In the genomic region with DNA sequence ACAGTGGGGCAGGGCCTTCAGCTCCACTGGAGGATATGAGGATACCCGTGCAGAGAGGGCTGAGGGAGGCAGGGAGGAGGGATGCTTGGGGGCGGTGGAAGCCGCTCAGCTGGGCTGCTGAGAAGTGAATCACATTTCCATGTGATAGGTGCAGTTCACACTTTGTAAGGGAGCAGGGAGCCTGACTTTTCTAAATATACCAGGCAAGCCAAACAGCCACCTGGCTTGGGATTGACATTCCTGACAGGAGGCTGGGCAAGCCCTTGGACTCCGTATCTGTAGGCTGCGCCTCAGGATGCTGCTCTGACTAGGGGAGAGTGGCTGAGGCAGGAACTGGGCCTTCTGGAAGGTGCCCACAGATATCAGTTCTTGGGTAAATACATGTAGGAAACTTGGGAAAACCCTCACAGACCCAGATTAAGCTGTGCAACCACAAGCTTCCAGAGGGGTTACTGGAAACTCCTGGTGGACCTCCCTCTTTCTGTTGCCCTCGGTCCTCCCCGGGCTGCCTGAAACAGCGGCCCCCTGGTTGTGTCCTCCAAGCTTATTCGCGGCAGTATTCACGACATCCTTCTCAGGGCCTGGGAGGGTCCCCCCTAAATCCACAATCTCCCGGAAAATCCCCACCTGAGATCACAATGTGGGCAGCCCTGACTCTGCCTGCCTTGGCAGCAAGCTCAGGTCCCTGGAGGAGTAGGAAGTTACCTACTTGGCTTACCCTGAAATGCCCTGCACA, we compare ENCODE assay signal across 20 cellular contexts. TPM values are rescaled to one million over a fixed set of nuclear protein-coding genes. Genes with fewer than 3 reads are reported as not detected.
DNase-seq lines count a peak whose midpoint lies in the region; ATAC-seq, FAIRE-seq and TF ChIP-seq lines count a peak whose summit lies in the region.
"Had no signal": no experiment of that assay in that cellular context is flagged by ENCODE, and none has a peak within 500 bp of the region (broad histone marks: within the 10 kb centered on the region; RNA-seq: fewer than 3 reads in every experiment).

No MANE protein-coding gene starts in this region.

- H3K27ac ChIP-seq in left ventricle myocardium inferior (replicated peaks) (no peak overlapping the region), H1 (ENCODE audit: low read depth, low read length) (no peak overlapping the region), keratinocyte (ENCODE audit: control insufficient read depth, insufficient read depth, low read length) (no peak overlapping the region)
- H3K27ac ChIP-seq: KMS-11, SJCRH30 had no signal

- H2BK20ac ChIP-seq in H1 (ENCODE audit: low read length): no peak overlapping the region

- TF ChIP-seq CTCF in left ventricle myocardium inferior (IDR thresholded peaks at IDR 0.05; ENCODE audit: borderline replicate concordance) (no peak), H1 (IDR thresholded peaks at IDR 0.05; ENCODE audit: control extremely low read depth in 1 of 3, insufficient read depth in 1 of 3, low read depth in 1 of 3, low read length in 3 of 3) (no peak), keratinocyte (optimal IDR thresholded peaks at IDR 0.05 in 1 of 3, IDR thresholded peaks at IDR 0.05 in 1 of 3, conservative IDR thresholded peaks at IDR 0.05 in 1 of 3; ENCODE audit: extremely low read depth in 1 of 3, insufficient read depth in 2 of 3, low read length in 3 of 3) (no peak)

- CTCF ChIA-PET in H1 (lab: Charles Lee; ENCODE audit: partially characterized antibody): interaction anchor here (0.7 to 4.9 kb wide), 9 partner anchors 9 to 185 kb away, joined by 3 to 22 read pairs (median 5); no protein-coding TSS in a partner anchor
- CTCF ChIA-PET in activated CD4-positive, alpha-beta T cell treated with anti-CD3 and anti-CD28 coated beads, Interleukin-2, amount 10 ng/mL, durations not matched to agents 7 days and 5 days (lab: Charles Lee): interaction anchor here (0.6 to 2.1 kb wide), 2 partner anchors 35 to 445 kb away, joined by 3 to 7 read pairs; no protein-coding TSS in a partner anchor

- no peak overlapping the region for H3K27ac Mint-ChIP-seq in activated CD4-positive, alpha-beta T cell treated with anti-CD3 and anti-CD28 coated beads, Interleukin-2, amount 10 ng/mL, durations not matched to agents 7 days and 5 days
- H3K27ac Mint-ChIP-seq: CD4-positive, alpha-beta memory T cell had no signal

- ATAC-seq in Right ventricle myocardium superior (ENCODE audit: poor library complexity): peak; percentile 70
- no peak for ATAC-seq in HG03097 (IDR thresholded peaks at IDR 0.05; ENCODE audit: low FRiP score, unreplicated experiment)
- ATAC-seq in GM21825 (IDR thresholded peaks at IDR 0.05; ENCODE audit: unreplicated experiment): no peak

- H3K27me3 ChIP-seq in left ventricle myocardium inferior (ENCODE audit: low read depth) (no peaks in the 10 kb centered on the region), H1 (replicated peaks in 1 of 4; ENCODE audit: control insufficient read depth in 3 of 4, extremely low read depth in 1 of 4, insufficient read depth in 3 of 4, low read length in 3 of 4) (no peaks in the 10 kb centered on the region; a peak in 1 of 7 replicates), keratinocyte (ENCODE audit: control insufficient read depth, extremely low read depth, insufficient read depth, low read length) (no peaks in the 10 kb centered on the region)
- H3K27me3 ChIP-seq: SJCRH30 had no signal

- DNase-seq in Right ventricle myocardium superior: no peak
- no peak for DNase-seq in left ventricle myocardium inferior
- DNase-seq in H1 (ENCODE audit: low read depth in 1 of 2, low spot score in 2 of 2): no peak
- no peak for DNase-seq in keratinocyte (ENCODE audit: low read depth, low spot score)
- DNase-seq in activated CD4-positive, alpha-beta T cell treated with anti-CD3 and anti-CD28 coated beads, Interleukin-2, amount 10 ng/mL, durations not matched to agents 7 days and 5 days: no peak
- DNase-seq in NCI-H1105 treated with DMSO at 0.1 percent for 48 hours (lab: John Stamatoyannopoulos, UW): no peak
- DNase-seq: CD4-positive, alpha-beta memory T cell; DMS153; GDM1; GOT3; NCI-H1417 treated with DMSO at 0.1 percent for 48 hours; NCI-H187 treated with DMSO at 0.1 percent for 48 hours; NCI-H2227 treated with DMSO at 0.1 percent for 48 hours; NCI-H510A treated with DMSO at 0.1 percent for 48 hours; NCI-H82; SJCRH30 had no signal

- no peak overlapping the region for H2BK12ac ChIP-seq in H1 (ENCODE audit: low read depth, low read length)

- peaks cover 6% of the 10 kb centered on the region for H3K27me3 Mint-ChIP-seq in activated CD4-positive, alpha-beta T cell treated with anti-CD3 and anti-CD28 coated beads, Interleukin-2, amount 10 ng/mL, durations not matched to agents 7 days and 5 days

- H4K20me1 ChIP-seq in H1 (replicated peaks in 1 of 2; ENCODE audit: control insufficient read depth in 1 of 2, insufficient read depth in 2 of 2, low read length in 2 of 2) (no peaks in the 10 kb centered on the region), keratinocyte (ENCODE audit: control insufficient read depth, extremely low read depth, insufficient read depth, low read length) (no peaks in the 10 kb centered on the region)

- POLR2A ChIA-PET in H1 (lab: Charles Lee; ENCODE audit: partially characterized antibody): no interaction called here
- POLR2A ChIA-PET in activated CD4-positive, alpha-beta T cell treated with anti-CD3 and anti-CD28 coated beads, Interleukin-2, amount 10 ng/mL, durations not matched to agents 7 days and 5 days (lab: Charles Lee): no interaction called here

- 92% methylated on average over 12 of the region's 12 CpGs; no CpG with 5 or more reads in 1 of the 2 experiments for whole genome bisulfite sequencing in H1 (ENCODE audit: extremely low coverage in 1 of 2, insufficient coverage in 1 of 2, insufficient read length in 1 of 2, insufficient replicate concordance in 2 of 2, low coverage in 1 of 2, low lambda C conversion rate in 2 of 2, missing lambda C conversion rate in 1 of 2), 2 experiments

- no peak overlapping the region for H2AFZ ChIP-seq in H1 (ENCODE audit: low read length)
- peak overlapping the region; percentile 1 for H2AFZ ChIP-seq in keratinocyte (ENCODE audit: control insufficient read depth, low read length)

- TF ChIP-seq RAD21 in H1 (IDR thresholded peaks at IDR 0.05 in 1 of 2, conservative IDR thresholded peaks at IDR 0.05 in 1 of 2; ENCODE audit: low read depth in 2 of 2, low read length in 2 of 2): no peak

- no peak overlapping the region for H3K56ac ChIP-seq in H1 (replicated peaks; ENCODE audit: insufficient read length, low read depth, low read length)

- H3K4me3 ChIP-seq in left ventricle myocardium inferior: no peak overlapping the region
- H3K4me3 ChIP-seq in H1 (ENCODE audit: extremely low read depth in 1 of 4, insufficient read depth in 2 of 4, low read depth in 3 of 4, low read length in 4 of 4): no peak overlapping the region
- no peak overlapping the region for H3K4me3 ChIP-seq in keratinocyte (ENCODE audit: control insufficient read depth in 2 of 3, extremely low read depth in 1 of 3, insufficient read depth in 2 of 3, low read depth in 1 of 3, low read length in 3 of 3)
- H3K4me3 ChIP-seq: SJCRH30 had no signal

- H4K8ac ChIP-seq in H1 (ENCODE audit: extremely low read depth, insufficient read depth, low read length): no peak overlapping the region

- H3K9ac ChIP-seq in H1 (replicated peaks in 1 of 4; ENCODE audit: extremely low read depth in 1 of 4, low read depth in 3 of 4, low read length in 3 of 4) (no peak overlapping the region; a peak in 1 of 7 replicates), keratinocyte (ENCODE audit: control insufficient read depth, extremely low read depth, insufficient read depth, low read length) (no peak overlapping the region)
- H3K9ac ChIP-seq: KMS-11 had no signal

- no peak for TF ChIP-seq EP300 in H1 (IDR thresholded peaks at IDR 0.05; ENCODE audit: borderline replicate concordance in 1 of 2, low read depth in 2 of 2, low read length in 2 of 2)

- no peaks in the 10 kb centered on the region for H3K36me3 Mint-ChIP-seq in activated CD4-positive, alpha-beta T cell treated with anti-CD3 and anti-CD28 coated beads, Interleukin-2, amount 10 ng/mL, durations not matched to agents 7 days and 5 days (ENCODE audit: low read depth)
- H3K36me3 Mint-ChIP-seq: CD4-positive, alpha-beta memory T cell had no signal

- peak overlapping the region; percentile 8 for H3K4ac ChIP-seq in H1 (replicated peaks; ENCODE audit: insufficient read length, low read depth, low read length)

- no peak overlapping the region for H2AK5ac ChIP-seq in H1 (ENCODE audit: low read depth, low read length)

- H3K79me1 ChIP-seq in H1 (ENCODE audit: low read depth, low read length): no peaks in the 10 kb centered on the region

- H3K4me3 Mint-ChIP-seq in activated CD4-positive, alpha-beta T cell treated with anti-CD3 and anti-CD28 coated beads, Interleukin-2, amount 10 ng/mL, durations not matched to agents 7 days and 5 days: no peak overlapping the region
- H3K4me3 Mint-ChIP-seq: CD4-positive, alpha-beta memory T cell had no signal

- H3K23ac ChIP-seq in H1 (ENCODE audit: insufficient read length): no peak overlapping the region

- H3K36me3 ChIP-seq in left ventricle myocardium inferior (no peaks in the 10 kb centered on the region), H1 (ENCODE audit: control insufficient read depth in 2 of 4, insufficient read depth in 4 of 4, low read length in 3 of 4) (no peaks in the 10 kb centered on the region), keratinocyte (ENCODE audit: control insufficient read depth in 2 of 2, extremely low read depth in 1 of 2, insufficient read depth in 2 of 2, low read length in 2 of 2) (no peaks in the 10 kb centered on the region)
- H3K36me3 ChIP-seq: SJCRH30 had no signal

- H3K4me1 ChIP-seq in left ventricle myocardium inferior: peaks cover 6% of the 10 kb centered on the region
- H3K4me1 ChIP-seq in H1 (replicated peaks in 1 of 4; ENCODE audit: control insufficient read depth in 3 of 4, insufficient read depth in 4 of 4, low read length in 3 of 4): no peaks in the 10 kb centered on the region
- H3K4me1 ChIP-seq in keratinocyte (ENCODE audit: control insufficient read depth, extremely low read depth, insufficient read depth, low read length): peaks cover 11% of the 10 kb centered on the region
- H3K4me1 ChIP-seq: SJCRH30 had no signal

- no peak overlapping the region for H2BK5ac ChIP-seq in H1 (ENCODE audit: low read depth, low read length)

- no peak overlapping the region for H3K14ac ChIP-seq in H1 (ENCODE audit: insufficient read length)

- dilution Hi-C loops in keratinocyte (cut with MboI; ENCODE audit: extremely low pct_ligation_motif_present, low sequenced_read_pairs): no loop called here

- H3K79me2 ChIP-seq in H1 (ENCODE audit: control insufficient read depth in 1 of 2, insufficient read depth in 2 of 2, low read length in 2 of 2): no peaks in the 10 kb centered on the region
- H3K79me2 ChIP-seq in keratinocyte (ENCODE audit: control insufficient read depth, insufficient read depth, low read length): no peaks in the 10 kb centered on the region

- H3K9me3 Mint-ChIP-seq in activated CD4-positive, alpha-beta T cell treated with anti-CD3 and anti-CD28 coated beads, Interleukin-2, amount 10 ng/mL, durations not matched to agents 7 days and 5 days: no peaks in the 10 kb centered on the region

- H4K91ac ChIP-seq in H1 (replicated peaks; ENCODE audit: insufficient read length, low read length): no peak overlapping the region

- H3K18ac ChIP-seq in H1 (ENCODE audit: extremely low read depth, low read length): no peak overlapping the region

- H3K9me1 ChIP-seq in keratinocyte (ENCODE audit: control insufficient read depth, extremely low read depth, insufficient read depth, low read length): no peaks in the 10 kb centered on the region

- no peak overlapping the region for H2BK15ac ChIP-seq in H1 (ENCODE audit: low read length)

- H3K9me3 ChIP-seq in left ventricle myocardium inferior (replicated peaks) (no peaks in the 10 kb centered on the region), H1 (ENCODE audit: insufficient read depth in 2 of 2, low read depth in 1 of 2, low read length in 1 of 2) (no peaks in the 10 kb centered on the region), keratinocyte (ENCODE audit: control insufficient read depth, low read depth, low read length) (no peaks in the 10 kb centered on the region)
- H3K9me3 ChIP-seq: SJCRH30 had no signal

- FAIRE-seq in H1 (lab: Jason Lieb, UNC) (no peak), keratinocyte (lab: Jason Lieb, UNC) (no peak)

- H3K4me1 Mint-ChIP-seq in activated CD4-positive, alpha-beta T cell treated with anti-CD3 and anti-CD28 coated beads, Interleukin-2, amount 10 ng/mL, durations not matched to agents 7 days and 5 days: no peaks in the 10 kb centered on the region
- H3K4me1 Mint-ChIP-seq: CD4-positive, alpha-beta memory T cell had no signal

- H2BK120ac ChIP-seq in H1 (replicated peaks; ENCODE audit: low read depth, low read length): no peak overlapping the region

- no peak overlapping the region for H4K5ac ChIP-seq in H1 (ENCODE audit: insufficient read length, low read depth, low read length)

- intact Hi-C loops in Right ventricle myocardium superior (cut with DNase I) (no loop called here), left ventricle myocardium inferior (cut with micrococcal nuclease) (no loop called here)

- TF ChIP-seq POLR2A in H1 (IDR thresholded peaks at IDR 0.05; ENCODE audit: control extremely low read depth in 1 of 2, low read depth in 2 of 2, low read length in 2 of 2): no peak

- H3K4me2 ChIP-seq in H1 (ENCODE audit: insufficient read depth in 1 of 2, low read depth in 2 of 2, low read length in 2 of 2) (no peak overlapping the region), keratinocyte (ENCODE audit: control insufficient read depth, extremely low read depth, insufficient read depth, low read depth, low read length) (peak overlapping the region; percentile 22)
- H3K4me2 ChIP-seq: KMS-11 had no signal

- H3K23me2 ChIP-seq in H1 (ENCODE audit: low read depth, low read length): no peaks in the 10 kb centered on the region

RNA-seq across cellular contexts. Expression of a gene that starts 33.0 kb away (rescaled TPM):
- total RNA-seq in Right ventricle myocardium superior (225 TPM), left ventricle myocardium inferior (249 TPM)
- 18.5 and 18.9 TPM in 2 replicates for total RNA-seq in H1 (2021; fragmentation: NEBNext Ultra II Directional; extraction: Animal tissue kit (Norgen Biotek cat#: 25700))
- polyA plus RNA-seq in H1 (2011; rRNA removed) (40.8 and 48.9 TPM in 2 replicates), keratinocyte (0.04 TPM in 1 of 3 replicates, not detected in the others)
- 42.8 TPM for polyA plus RNA-seq in H1 (2011; cell fraction: cytosol; rRNA removed)
- polyA plus RNA-seq in H1 (2011; cell fraction: nucleus; rRNA removed): 59.3 TPM
- polyA plus RNA-seq in H1 (2012, experiment 1 of 2): 14.2 to 20.7 TPM (median 17.8 TPM) in 4 replicates
- 7.2 TPM for polyA plus RNA-seq in H1 (2012, experiment 2 of 2)
- 10.6 TPM for polyA plus RNA-seq in H1 (2013, experiment 1 of 2)
- polyA plus RNA-seq in H1 (2013, experiment 2 of 2): 12.4 TPM
- polyA minus RNA-seq in H1 (2011; rRNA and poly(A)+ RNA removed): 32.7 and 60.1 TPM in 2 replicates
- polyA minus RNA-seq in H1 (2011; cell fraction: cytosol; rRNA and poly(A)+ RNA removed): 40.9 TPM
- 61.4 TPM for polyA minus RNA-seq in H1 (2011; cell fraction: nucleus; rRNA and poly(A)+ RNA removed)
- polyA plus RNA-seq in keratinocyte (2011; ENCODE audit: low read depth): not detected
- not detected in 2 replicates for polyA plus RNA-seq in keratinocyte (2011; cell fraction: cytosol; rRNA removed)
- 0.07 TPM in 1 of 2 replicates, not detected in the other for polyA plus RNA-seq in keratinocyte (2011; cell fraction: nucleus; rRNA removed)
- 0.08 and 0.34 TPM in 2 replicates for polyA plus RNA-seq in keratinocyte (2012; ENCODE audit: low replicate concordance)
- polyA minus RNA-seq in keratinocyte: 0.03 to 2.5 TPM (median 0.77 TPM) in 3 replicates
- polyA minus RNA-seq in keratinocyte (2011; cell fraction: cytosol; rRNA and poly(A)+ RNA removed): not detected
- polyA minus RNA-seq in keratinocyte (2011; cell fraction: nucleus; rRNA and poly(A)+ RNA removed): not detected in 2 replicates
- total RNA-seq in activated CD4-positive, alpha-beta T cell treated with anti-CD3 and anti-CD28 coated beads, Interleukin-2, amount 10 ng/mL, durations not matched to agents 7 days and 5 days: not detected
- total RNA-seq: CD4-positive, alpha-beta memory T cell; RPMI7951 had no signal

Comparison
In these comparisons a context has a peak if more than half of its experiments do, and no peak if none do; other contexts are left out.
1. RNA of a gene that starts 33.0 kb away (total RNA-seq): 249 TPM in left ventricle myocardium inferior (single experiment), 225 TPM in Right ventricle myocardium superior (single experiment) and 18.5 to 18.9 TPM in H1; not detected in activated CD4-positive, alpha-beta T cell treated with anti-CD3 and anti-CD28 coated beads, Interleukin-2, amount 10 ng/mL, durations not matched to agents 7 days and 5 days; every median in the first group is over 10 times any median in the second.